12 cellular contexts compared by ENCODE assay signal in genomic region chr1:167697667-167698141, GRCh38. TPM values are rescaled to one million over a fixed set of nuclear protein-coding genes. Genes with fewer than 3 reads are reported as not detected.
DNase-seq lines count a peak whose midpoint lies in the region; ATAC-seq, FAIRE-seq and TF ChIP-seq lines count a peak whose summit lies in the region.
"Had no signal": no experiment of that assay in that cellular context is flagged by ENCODE, and none has a peak within 500 bp of the region (broad histone marks: within the 10 kb centered on the region; RNA-seq: fewer than 3 reads in every experiment).

No MANE protein-coding gene starts in this region.

- peak overlapping the region; percentile 53 for H2AFZ ChIP-seq in astrocyte (ENCODE audit: low read depth, low read length)
- H2AFZ ChIP-seq: parathyroid adenoma had no signal

- no peaks in the 10 kb centered on the region for H3K36me3 Mint-ChIP-seq in astrocyte (ENCODE audit: low read depth, unreplicated experiment)
- peaks cover 11 to 38% of the 10 kb centered on the region in 2 donors for H3K36me3 Mint-ChIP-seq in activated T-cell treated with anti-CD3 and anti-CD28 coated beads, Interleukin-2, amount 50 U/mL, for 72 hours (ENCODE audit: insufficient read depth in 2 of 2)

- H3K36me3 ChIP-seq in astrocyte (ENCODE audit: insufficient read depth, low read length): no peaks in the 10 kb centered on the region

- peaks cover 9% of the 10 kb centered on the region for H3K27me3 ChIP-seq in astrocyte (ENCODE audit: insufficient read depth, low read length)

- H3K79me2 ChIP-seq in astrocyte (ENCODE audit: insufficient read depth, low read length): no peaks in the 10 kb centered on the region
- H3K79me2 ChIP-seq: parathyroid adenoma had no signal

- no peaks in the 10 kb centered on the region for H3K4me1 ChIP-seq in astrocyte (ENCODE audit: insufficient read depth, low read length)
- H3K4me1 ChIP-seq: parathyroid adenoma had no signal

- H3K4me2 ChIP-seq in astrocyte (ENCODE audit: low read length): no peak overlapping the region

- no peak for FAIRE-seq in astrocyte (lab: Jason Lieb, UNC)
- FAIRE-seq: A204.1, endothelial cell of umbilical vein had no signal

- no peaks in the 10 kb centered on the region for H4K20me1 ChIP-seq in astrocyte (ENCODE audit: insufficient read depth, low read length)

- DNase-seq in NCI-H345 (lab: John Stamatoyannopoulos, UW): peak; percentile 16
- no peak for DNase-seq in NCI-H345 treated with DMSO at 0.1 percent for 48 hours (lab: John Stamatoyannopoulos, UW; ENCODE audit: unreplicated experiment)
- DNase-seq in astrocyte (ENCODE audit: low read depth): no peak
- DNase-seq in left lobe of liver (ENCODE audit: low spot score): peak; percentile 57
- peak in 36 of 49 donors; percentile 9 to 68 (median 41) for DNase-seq in substantia nigra (lab: John Stamatoyannopoulos, UW)
- DNase-seq in activated T-cell treated with anti-CD3 and anti-CD28 coated beads, Interleukin-2, amount 50 U/mL, for 72 hours: no peak
- no peak for DNase-seq in GF-D8 (lab: John Stamatoyannopoulos, UW)
- no peak for DNase-seq in NCI-H1092 treated with DMSO at 0.1 percent for 48 hours (lab: John Stamatoyannopoulos, UW)
- DNase-seq: immature natural killer cell had no signal

- no peak overlapping the region for H3K4me3 Mint-ChIP-seq in astrocyte (ENCODE audit: unreplicated experiment)
- H3K4me3 Mint-ChIP-seq in activated T-cell treated with anti-CD3 and anti-CD28 coated beads, Interleukin-2, amount 50 U/mL, for 72 hours: no peak overlapping the region
- H3K4me3 Mint-ChIP-seq: immature natural killer cell had no signal

- no peaks in the 10 kb centered on the region for H3K4me1 Mint-ChIP-seq in astrocyte (ENCODE audit: low read depth, unreplicated experiment)
- H3K4me1 Mint-ChIP-seq in activated T-cell treated with anti-CD3 and anti-CD28 coated beads, Interleukin-2, amount 50 U/mL, for 72 hours (ENCODE audit: low read depth): no peaks in the 10 kb centered on the region

- H3K9me3 ChIP-seq in astrocyte (ENCODE audit: insufficient read depth, low read depth, low read length): no peaks in the 10 kb centered on the region

- peaks cover 29% of the 10 kb centered on the region for H3K27me3 Mint-ChIP-seq in astrocyte (ENCODE audit: low read depth, unreplicated experiment)
- H3K27me3 Mint-ChIP-seq in activated T-cell treated with anti-CD3 and anti-CD28 coated beads, Interleukin-2, amount 50 U/mL, for 72 hours (ENCODE audit: low read depth): no peaks in the 10 kb centered on the region

- no peak overlapping the region for H3K4me3 ChIP-seq in astrocyte (ENCODE audit: insufficient read depth, low read depth, low read length)

- ATAC-seq in left lobe of liver: peak; percentile 83
- no peak for ATAC-seq in activated T-cell treated with anti-CD3 and anti-CD28 coated beads, Interleukin-2, amount 50 U/mL, for 72 hours (replicated peaks in 1 of 2)

- no peaks in the 10 kb centered on the region for H3K9me3 Mint-ChIP-seq in astrocyte (ENCODE audit: unreplicated experiment)
- no peaks in the 10 kb centered on the region for H3K9me3 Mint-ChIP-seq in activated T-cell treated with anti-CD3 and anti-CD28 coated beads, Interleukin-2, amount 50 U/mL, for 72 hours
- H3K9me3 Mint-ChIP-seq: immature natural killer cell had no signal

- H3K9ac ChIP-seq in astrocyte (ENCODE audit: low read length): no peak overlapping the region
- H3K9ac ChIP-seq: parathyroid adenoma had no signal

- no peak overlapping the region for H3K27ac Mint-ChIP-seq in astrocyte (ENCODE audit: unreplicated experiment)
- no peak overlapping the region for H3K27ac Mint-ChIP-seq in activated T-cell treated with anti-CD3 and anti-CD28 coated beads, Interleukin-2, amount 50 U/mL, for 72 hours

- H3K27ac ChIP-seq in astrocyte (ENCODE audit: low read depth, low read length) (no peak overlapping the region), substantia nigra (ENCODE audit: low read depth, low read length, poor library complexity, severe bottlenecking) (peak overlapping the region; percentile 19)
- H3K27ac ChIP-seq: parathyroid adenoma had no signal

- no peak for TF ChIP-seq CTCF in astrocyte (IDR thresholded peaks at IDR 0.05; ENCODE audit: insufficient read depth, low read depth, low read length)

RNA-seq across cellular contexts. Expression of gene MPZL1, which starts 24.1 kb away (rescaled TPM):
- 229 and 240 TPM in 2 replicates for total RNA-seq in astrocyte
- 17.8 TPM for total RNA-seq in left lobe of liver
- total RNA-seq in activated T-cell treated with anti-CD3 and anti-CD28 coated beads, Interleukin-2, amount 50 U/mL, for 72 hours: 10 to 100 TPM; 17.2 to 20.9 TPM

Comparison
In these comparisons a context has a peak if more than half of its experiments do, and no peak if none do; other contexts are left out.
1. DNase-seq: peak in NCI-H345 (single experiment), left lobe of liver (single experiment) and substantia nigra (36 of 49); none in NCI-H345 treated with DMSO at 0.1 percent for 48 hours (single experiment), astrocyte (single experiment), activated T-cell treated with anti-CD3 and anti-CD28 coated beads, Interleukin-2, amount 50 U/mL, for 72 hours (0 of 2), GF-D8 (single experiment) and NCI-H1092 treated with DMSO at 0.1 percent for 48 hours (single experiment).
2. RNA of gene MPZL1, which starts 24.1 kb away (total RNA-seq): 229 to 240 TPM in astrocyte; 17.2 to 20.9 TPM in activated T-cell treated with anti-CD3 and anti-CD28 coated beads, Interleukin-2, amount 50 U/mL, for 72 hours and 17.8 TPM in left lobe of liver (single experiment); every median in the first group is over 10 times any median in the second.